In the genomic region with DNA sequence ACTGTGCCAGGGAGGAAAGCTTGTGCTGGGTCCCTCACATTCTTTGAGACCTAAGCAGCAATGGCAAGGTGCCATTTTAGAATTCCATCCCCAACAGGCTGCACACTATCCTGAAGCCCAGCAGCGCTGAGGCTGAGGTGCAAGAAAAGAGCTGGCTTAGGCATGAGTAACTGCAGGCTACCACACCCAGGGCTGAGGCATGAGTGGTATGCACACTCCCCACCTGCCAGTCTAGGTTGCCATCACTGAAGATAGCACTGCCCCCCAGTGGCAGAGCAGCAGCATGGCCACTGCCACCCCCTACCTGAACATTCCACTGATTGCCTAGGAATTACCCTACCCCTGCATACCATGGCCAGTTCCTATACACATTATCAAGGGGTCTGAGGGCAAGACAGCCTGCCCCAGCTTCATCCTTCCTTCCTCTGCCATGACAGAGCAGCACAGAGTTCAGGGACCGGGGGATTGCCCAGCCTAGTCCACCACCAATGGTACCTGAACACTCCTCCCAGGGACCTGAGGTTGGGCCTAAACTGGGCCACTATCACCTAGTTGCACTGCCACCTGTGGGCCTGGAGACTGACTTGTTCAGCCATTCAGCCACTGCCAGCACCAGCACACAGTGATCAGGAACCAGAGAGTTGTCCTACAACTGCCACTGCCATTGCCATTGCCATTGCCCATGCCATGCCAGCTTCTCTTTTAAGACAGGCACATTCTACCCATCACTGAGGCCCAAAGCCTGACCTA, we compare ENCODE assay signal across 8 cellular contexts.
DNase-seq lines count a peak whose midpoint lies in the region; ATAC-seq and FAIRE-seq lines count a peak whose summit lies in the region.

No MANE protein-coding gene starts in this region.

- no peak overlapping the region for H3K4me3 ChIP-seq in neuronal stem cell (ENCODE audit: low read length in 2 of 2)

- no peak overlapping the region for H3K23ac ChIP-seq in neuronal stem cell (ENCODE audit: low read depth, low read length, poor library complexity)

- no peak overlapping the region for H3K18ac ChIP-seq in neuronal stem cell (ENCODE audit: low read length)

- peaks cover 25% of the 10 kb centered on the region for H3K9me3 Mint-ChIP-seq in activated T-helper 1 cell treated with anti-CD3 and anti-CD28 coated beads, Interleukin-12 subunit alpha, Interleukin-12 subunit beta, Interleukin-2, Interleukin-4 antibody, amounts not matched to agents 30 ng/mL and 10 ng/mL and 1 ng/mL, durations not matched to agents 14 hours and 24 hours and 36 hours

- H2AFZ ChIP-seq in neuronal stem cell (ENCODE audit: low read length), result no peak overlapping the region

- H2BK15ac ChIP-seq in neuronal stem cell (ENCODE audit: low read length), result no peak overlapping the region

- no peak overlapping the region for H2BK5ac ChIP-seq in neuronal stem cell (ENCODE audit: low read length)

- no peak for FAIRE-seq in frontal cortex (lab: Jason Lieb, UNC)

- no peak overlapping the region for H3K27ac Mint-ChIP-seq in activated T-helper 1 cell treated with anti-CD3 and anti-CD28 coated beads, Interleukin-12 subunit alpha, Interleukin-12 subunit beta, Interleukin-2, Interleukin-4 antibody, amounts not matched to agents 30 ng/mL and 10 ng/mL and 1 ng/mL, durations not matched to agents 14 hours and 24 hours and 36 hours

- H3K4me1 Mint-ChIP-seq in activated T-helper 1 cell treated with anti-CD3 and anti-CD28 coated beads, Interleukin-12 subunit alpha, Interleukin-12 subunit beta, Interleukin-2, Interleukin-4 antibody, amounts not matched to agents 30 ng/mL and 10 ng/mL and 1 ng/mL, durations not matched to agents 14 hours and 24 hours and 36 hours (ENCODE audit: low read depth), result no peaks in the 10 kb centered on the region

- intact Hi-C loops in activated T-helper 1 cell treated with anti-CD3 and anti-CD28 coated beads, Interleukin-12 subunit alpha, Interleukin-12 subunit beta, Interleukin-2, Interleukin-4 antibody, amounts not matched to agents 30 ng/mL and 10 ng/mL and 1 ng/mL, durations not matched to agents 14 hours and 24 hours and 36 hours (cut with micrococcal nuclease), result loop anchor here (10.0 kb wide), 1 partner anchor 401 kb away; no protein-coding TSS in a partner anchor

- no peak overlapping the region for H3K4me3 Mint-ChIP-seq in activated T-helper 1 cell treated with anti-CD3 and anti-CD28 coated beads, Interleukin-12 subunit alpha, Interleukin-12 subunit beta, Interleukin-2, Interleukin-4 antibody, amounts not matched to agents 30 ng/mL and 10 ng/mL and 1 ng/mL, durations not matched to agents 14 hours and 24 hours and 36 hours

- H2BK12ac ChIP-seq in neuronal stem cell (ENCODE audit: low read length), result no peak overlapping the region

- no peak overlapping the region for H3K14ac ChIP-seq in neuronal stem cell (ENCODE audit: low read length)

- no peaks in the 10 kb centered on the region for H3K36me3 Mint-ChIP-seq in activated T-helper 1 cell treated with anti-CD3 and anti-CD28 coated beads, Interleukin-12 subunit alpha, Interleukin-12 subunit beta, Interleukin-2, Interleukin-4 antibody, amounts not matched to agents 30 ng/mL and 10 ng/mL and 1 ng/mL, durations not matched to agents 14 hours and 24 hours and 36 hours (ENCODE audit: low read depth)

- WGBS in neuronal stem cell (ENCODE audit: extremely low coverage in 2 of 2, insufficient read length in 2 of 2, insufficient replicate concordance in 1 of 2), 2 donors, result no CpG with 5 or more reads among the region's 2 CpGs

- H3K9me3 ChIP-seq in neuronal stem cell (replicated peaks in 1 of 2; ENCODE audit: control insufficient read depth in 2 of 2, insufficient read depth in 1 of 2, low read depth in 1 of 2, low read length in 2 of 2), result peaks cover 0 to 2% of the 10 kb centered on the region in 2 donors

- ATAC-seq in GM19035 (IDR thresholded peaks at IDR 0.05; ENCODE audit: unreplicated experiment) (peak; percentile 96), HG03064 (IDR thresholded peaks at IDR 0.05; ENCODE audit: low read depth, unreplicated experiment) (peak; percentile 97)

- no peak overlapping the region for H4K8ac ChIP-seq in neuronal stem cell (ENCODE audit: low read depth, low read length)

- peaks cover 0 to 2% of the 10 kb centered on the region in 2 donors for H3K4me1 ChIP-seq in neuronal stem cell (ENCODE audit: control insufficient read depth in 2 of 2, insufficient read depth in 1 of 2, low read depth in 1 of 2, low read length in 2 of 2)

- H2AK5ac ChIP-seq in neuronal stem cell (ENCODE audit: low read depth, low read length), result no peak overlapping the region

- H3K36me3 ChIP-seq in neuronal stem cell (replicated peaks in 1 of 2; ENCODE audit: control insufficient read depth in 2 of 2, insufficient read depth in 2 of 2, low read length in 2 of 2), result no peaks in the 10 kb centered on the region

- H3K4ac ChIP-seq in neuronal stem cell (ENCODE audit: low read length), result no peak overlapping the region

- no peak overlapping the region for H4K91ac ChIP-seq in neuronal stem cell (ENCODE audit: low read depth, low read length, poor library complexity)

- H3K27ac ChIP-seq in neuronal stem cell (replicated peaks; ENCODE audit: low read length), result no peak overlapping the region

- H3K27me3 ChIP-seq in neuronal stem cell (ENCODE audit: control insufficient read depth in 3 of 3, insufficient read depth in 3 of 3, low read depth in 1 of 3, low read length in 3 of 3), result no peaks in the 10 kb centered on the region

- no peak overlapping the region for H3K9ac ChIP-seq in neuronal stem cell (ENCODE audit: low read depth, low read length, poor library complexity)

- H3K79me1 ChIP-seq in neuronal stem cell (ENCODE audit: low read depth, low read length), result no peaks in the 10 kb centered on the region

- peaks cover 19% of the 10 kb centered on the region for H3K27me3 Mint-ChIP-seq in activated T-helper 1 cell treated with anti-CD3 and anti-CD28 coated beads, Interleukin-12 subunit alpha, Interleukin-12 subunit beta, Interleukin-2, Interleukin-4 antibody, amounts not matched to agents 30 ng/mL and 10 ng/mL and 1 ng/mL, durations not matched to agents 14 hours and 24 hours and 36 hours (ENCODE audit: insufficient read depth)

- H2BK120ac ChIP-seq in neuronal stem cell (ENCODE audit: low read depth, low read length), result no peak overlapping the region

- DNase-seq in D341Med (ENCODE audit: low spot score) (peak; percentile 36), NOMO-1 treated with dmso at 0.1 percent for 144 hours (lab: John Stamatoyannopoulos, UW; ENCODE audit: unreplicated experiment) (peak; percentile 83), ecto neural progenitor cell (ENCODE audit: low spot score) (peak; percentile 65), neuronal stem cell (ENCODE audit: low spot score) (peak; percentile 18), frontal cortex (ENCODE audit: low spot score in 2 of 2) (no peak)
- DNase-seq in activated T-helper 1 cell treated with anti-CD3 and anti-CD28 coated beads, Interleukin-12 subunit alpha, Interleukin-12 subunit beta, Interleukin-2, Interleukin-4 antibody, amounts not matched to agents 30 ng/mL and 10 ng/mL and 1 ng/mL, durations not matched to agents 14 hours and 24 hours and 36 hours (ENCODE audit: low spot score), result no peak

- no peak overlapping the region for H3K4me2 ChIP-seq in neuronal stem cell (ENCODE audit: insufficient read depth, low read length, poor library complexity, severe bottlenecking)

Comparison
In these comparisons a context has a peak if more than half of its experiments do, and no peak if none do; other contexts are left out.
1. DNase-seq: peak in D341Med (single experiment), NOMO-1 treated with dmso at 0.1 percent for 144 hours (single experiment), ecto neural progenitor cell (single experiment) and neuronal stem cell (single experiment); none in activated T-helper 1 cell treated with anti-CD3 and anti-CD28 coated beads, Interleukin-12 subunit alpha, Interleukin-12 subunit beta, Interleukin-2, Interleukin-4 antibody, amounts not matched to agents 30 ng/mL and 10 ng/mL and 1 ng/mL, durations not matched to agents 14 hours and 24 hours and 36 hours (single experiment) and frontal cortex (0 of 2).